ENCODE assay signal across 9 cellular contexts in genomic region chr7:99406557-99406956, GRCh38. TPM values are rescaled to one million over a fixed set of nuclear protein-coding genes. Genes with fewer than 3 reads are reported as not detected.
A peak's percentile ranks its signal among the peaks of the same experiment; 100 is the strongest.
DNase-seq lines count a peak whose midpoint lies in the region; ATAC-seq, FAIRE-seq and TF ChIP-seq lines count a peak whose summit lies in the region.
"Had no signal": no experiment of that assay in that cellular context is flagged by ENCODE, and none has a peak within 500 bp of the region (broad histone marks: within the 10 kb centered on the region; RNA-seq: fewer than 3 reads in every experiment).

No MANE protein-coding gene starts in this region.

- RAD21 ChIA-PET in HCT116 (lab: Charles Lee; ENCODE audit: low non-redundant PET in 1 of 2, low total read pairs in 2 of 2, uncharacterized antibody in 2 of 2, unreplicated experiment in 2 of 2), result interaction anchor here in 1 of 2 experiments (1.2 kb wide), 1 partner anchor 44 kb away, joined by 3 read pairs; no protein-coding TSS in a partner anchor

- peak overlapping the region; percentile 94 to 99 for H3K27ac Mint-ChIP-seq in T-cell

- TF ChIP-seq POLR2A in HCT116 (IDR thresholded peaks at IDR 0.05; ENCODE audit: borderline replicate concordance, extremely low read depth, insufficient read depth, insufficient read length), result no peak

- peak overlapping the region; percentile 96 for H3K4me2 ChIP-seq in HCT116 (ENCODE audit: low read length)
- peak overlapping the region; percentile 96 for H3K4me2 ChIP-seq in keratinocyte (ENCODE audit: control insufficient read depth, extremely low read depth, insufficient read depth, low read depth, low read length)

- H3K27me3 ChIP-seq in AG04450 (ENCODE audit: control insufficient read depth, insufficient read depth, low read length), result no peaks in the 10 kb centered on the region
- H3K27me3 ChIP-seq in HCT116 (ENCODE audit: insufficient read depth, low read length), result no peaks in the 10 kb centered on the region
- no peaks in the 10 kb centered on the region for H3K27me3 ChIP-seq in keratinocyte (ENCODE audit: control insufficient read depth, extremely low read depth, insufficient read depth, low read length)
- H3K27me3 ChIP-seq: esophagus squamous epithelium had no signal

- intact Hi-C loops in HCT116 (cut with micrococcal nuclease), result no loop called here

- POLR2A ChIA-PET in AG04450 (lab: Yijun Ruan, JAX) (no interaction called here), HCT116 (lab: Charles Lee) (no interaction called here), T-cell (lab: Charles Lee) (interaction anchor here (0.5 to 0.9 kb wide), 4 partner anchors 22 to 426 kb away, joined by 3 read pairs; no protein-coding TSS in a partner anchor), HEK293T (lab: Yijun Ruan, JAX) (interaction anchor here (1.1 to 2.9 kb wide), 3 partner anchors 9 to 80 kb away, joined by 3 to 24 read pairs (median 5); partner anchors contain the start of gene ARPC1A)

- peaks cover 26% of the 10 kb centered on the region for H3K36me3 Mint-ChIP-seq in T-cell

- CTCF ChIA-PET in AG04450 (lab: Charles Lee), result interaction anchor here (0.9 kb wide), 1 partner anchor 9 kb away, joined by 5 read pairs; no protein-coding TSS in a partner anchor
- CTCF ChIA-PET in HCT116 (lab: Charles Lee), result no interaction called here
- CTCF ChIA-PET in T-cell (lab: Charles Lee), result interaction anchor here in 1 of 2 donors (2.6 kb wide), 1 partner anchor 98 kb away, joined by 5 read pairs; the partner anchor contains the start of gene ZKSCAN5
- CTCF ChIA-PET in HEK293T (lab: Yijun Ruan, JAX), result no interaction called here

- H2AFZ ChIP-seq in HCT116 (ENCODE audit: low read depth, low read length, poor library complexity, severe bottlenecking) (no peak overlapping the region), keratinocyte (ENCODE audit: control insufficient read depth, low read length) (no peak overlapping the region)

- H3K9me1 ChIP-seq in keratinocyte (ENCODE audit: control insufficient read depth, extremely low read depth, insufficient read depth, low read length), result peaks cover 3% of the 10 kb centered on the region

- DNase-seq in AG04450 (ENCODE audit: low read depth, low spot score) (no peak), HCT116 (ENCODE audit: low read depth, low spot score) (no peak), T-cell (no peak), keratinocyte (ENCODE audit: low read depth, low spot score) (no peak), HEK293T (ENCODE audit: extremely low spot score) (no peak), mucosa of gallbladder (ENCODE audit: low spot score) (no peak), OCI-M1 (lab: John Stamatoyannopoulos, UW) (no peak)
- DNase-seq: esophagus squamous epithelium had no signal

- BruUV-seq in HCT116 (replicated peaks; lab: Mats Ljungman, UMichigan), result no TSS peak

- no peaks in the 10 kb centered on the region for H3K9me3 ChIP-seq in AG04450 (ENCODE audit: control insufficient read depth, insufficient read depth, low read length)
- H3K9me3 ChIP-seq in HCT116 (ENCODE audit: control insufficient read depth in 1 of 2, insufficient read depth in 1 of 2, low read depth in 1 of 2, low read length in 2 of 2), result no peaks in the 10 kb centered on the region
- H3K9me3 ChIP-seq in keratinocyte (ENCODE audit: control insufficient read depth, low read depth, low read length), result no peaks in the 10 kb centered on the region
- H3K9me3 ChIP-seq: esophagus squamous epithelium had no signal

- H3K4me1 Mint-ChIP-seq in T-cell, result peaks cover 42 to 63% (median 56%) of the 10 kb centered on the region in 3 donors

- no peaks in the 10 kb centered on the region for H3K9me3 Mint-ChIP-seq in T-cell

- no peak for TF ChIP-seq RAD21 in HCT116 (IDR thresholded peaks at IDR 0.05; ENCODE audit: low read depth)

- H4K20me1 ChIP-seq in HCT116 (ENCODE audit: insufficient read depth) (no peaks in the 10 kb centered on the region; the same call in 1 of the 2 replicates), keratinocyte (ENCODE audit: control insufficient read depth, extremely low read depth, insufficient read depth, low read length) (peaks cover 24% of the 10 kb centered on the region)

- no peaks in the 10 kb centered on the region for H3K9me2 ChIP-seq in HCT116 (ENCODE audit: insufficient read depth)

- H3K79me2 ChIP-seq in HCT116 (ENCODE audit: insufficient read depth, low read length) (peaks cover 92% of the 10 kb centered on the region), keratinocyte (ENCODE audit: control insufficient read depth, insufficient read depth, low read length) (peaks cover 84% of the 10 kb centered on the region)

- no peak for FAIRE-seq in keratinocyte (lab: Jason Lieb, UNC)

- no peaks in the 10 kb centered on the region for H3K27me3 Mint-ChIP-seq in T-cell

- TF ChIP-seq CTCF in AG04450 (IDR thresholded peaks at IDR 0.05; ENCODE audit: low read depth, low read length), result no peak
- no peak for TF ChIP-seq CTCF in HCT116 (IDR thresholded peaks at IDR 0.05 in 2 of 3, conservative IDR thresholded peaks at IDR 0.05 in 1 of 3; ENCODE audit: borderline replicate concordance in 1 of 3, insufficient read depth in 1 of 3, low read depth in 2 of 3, low read length in 2 of 3)
- TF ChIP-seq CTCF in keratinocyte (optimal IDR thresholded peaks at IDR 0.05 in 1 of 3, IDR thresholded peaks at IDR 0.05 in 1 of 3, conservative IDR thresholded peaks at IDR 0.05 in 1 of 3; ENCODE audit: extremely low read depth in 1 of 3, insufficient read depth in 2 of 3, low read length in 3 of 3), result no peak

- ATAC-seq in HCT116 (no peak), T-cell (replicated peaks in 1 of 4) (no peak), HG02884 (IDR thresholded peaks at IDR 0.05; ENCODE audit: unreplicated experiment) (no peak)

- dilution Hi-C loops in keratinocyte (cut with MboI; ENCODE audit: extremely low pct_ligation_motif_present, low sequenced_read_pairs), result no loop called here

- H3K36me3 ChIP-seq in HCT116 (ENCODE audit: control insufficient read depth in 1 of 2, insufficient read depth in 2 of 2, low read length in 2 of 2) (peaks cover 15 to 41% of the 10 kb centered on the region in 2 experiments; a peak in 3 of 4 replicates), keratinocyte (ENCODE audit: control insufficient read depth in 2 of 2, extremely low read depth in 1 of 2, insufficient read depth in 2 of 2, low read length in 2 of 2) (peaks cover 16 to 49% of the 10 kb centered on the region in 2 experiments)

- no peak overlapping the region for H3K27ac ChIP-seq in AG04450 (ENCODE audit: low read depth, low read length)
- H3K27ac ChIP-seq in HCT116 (ENCODE audit: low read depth, low read length), result no peak overlapping the region; the same call in 1 of the 2 replicates
- H3K27ac ChIP-seq in keratinocyte (ENCODE audit: control insufficient read depth, insufficient read depth, low read length), result peak overlapping the region; percentile 98

- H3K4me1 ChIP-seq in HCT116 (ENCODE audit: control insufficient read depth in 1 of 2, insufficient read depth in 2 of 2, low read length in 2 of 2) (peaks cover 13 to 19% of the 10 kb centered on the region in 2 experiments; a peak in 3 of 4 replicates), keratinocyte (ENCODE audit: control insufficient read depth, extremely low read depth, insufficient read depth, low read length) (peaks cover 28% of the 10 kb centered on the region)

- peak overlapping the region; percentile 89; the same call in 1 of the 2 replicates for H3K9ac ChIP-seq in HCT116 (ENCODE audit: low read length)
- H3K9ac ChIP-seq in keratinocyte (ENCODE audit: control insufficient read depth, extremely low read depth, insufficient read depth, low read length), result peak overlapping the region; percentile 26

- H3K4me3 Mint-ChIP-seq in T-cell, result peak overlapping the region; percentile 9 to 93 (median 93)

- H3K4me3 ChIP-seq in AG04450 (ENCODE audit: low read depth, low read length) (peak overlapping the region; percentile 99), HCT116 (replicated peaks in 1 of 2; ENCODE audit: low read depth in 1 of 2, low read length in 2 of 2) (peak overlapping the region in 1 of 2 experiments; percentile 100; a peak in 2 of 4 replicates), keratinocyte (ENCODE audit: control insufficient read depth in 2 of 3, extremely low read depth in 1 of 3, insufficient read depth in 2 of 3, low read depth in 1 of 3, low read length in 3 of 3) (peak overlapping the region in 2 of 3 experiments; percentile 100)

RNA-seq across cellular contexts. Expression of gene PDAP1, which starts 1.8 kb away (rescaled TPM):
- polyA plus RNA-seq in AG04450 (2011; rRNA removed) (60.2 and 68.1 TPM in 2 replicates), keratinocyte (35.6 to 137 TPM (median 99.1 TPM) in 3 replicates)
- 19.4 and 24.3 TPM in 2 replicates for polyA minus RNA-seq in AG04450 (2011; rRNA and poly(A)+ RNA removed)
- total RNA-seq in HCT116 (2021; ENCODE audit: unreplicated experiment) (200 TPM), T-cell (10 to 100 TPM; 48.1 to 75.7 (median 67.4) TPM), mucosa of gallbladder (83.7 TPM)
- 203 and 206 TPM in 2 replicates for polyA plus RNA-seq in HCT116 (2012)
- 177 TPM for polyA plus RNA-seq in keratinocyte (2011; ENCODE audit: low read depth)
- polyA plus RNA-seq in keratinocyte (2011; cell fraction: cytosol; rRNA removed), result 91.9 and 165 TPM in 2 replicates
- polyA plus RNA-seq in keratinocyte (2011; cell fraction: nucleus; rRNA removed), result 67.6 and 86.7 TPM in 2 replicates
- polyA plus RNA-seq in keratinocyte (2012; ENCODE audit: low replicate concordance), result 85.4 and 236 TPM in 2 replicates
- 9.3 to 41.5 TPM (median 11.3 TPM) in 3 replicates for polyA minus RNA-seq in keratinocyte
- 23.8 TPM for polyA minus RNA-seq in keratinocyte (2011; cell fraction: cytosol; rRNA and poly(A)+ RNA removed)
- 3.6 and 10.3 TPM in 2 replicates for polyA minus RNA-seq in keratinocyte (2011; cell fraction: nucleus; rRNA and poly(A)+ RNA removed)

RNA-seq across cellular contexts. Expression of gene BUD31, which starts 2.2 kb away (rescaled TPM):
- polyA plus RNA-seq in AG04450 (2011; rRNA removed) (82.3 and 96.8 TPM in 2 replicates), keratinocyte (35.8 to 73.3 TPM (median 70.1 TPM) in 3 replicates)
- 30.8 and 32.2 TPM in 2 replicates for polyA minus RNA-seq in AG04450 (2011; rRNA and poly(A)+ RNA removed)
- total RNA-seq in HCT116 (2021; ENCODE audit: unreplicated experiment) (154 TPM), T-cell (100 to 1,000 TPM in 1 of 5 donors, 10 to 100 TPM in 4; 63.2 to 127 (median 82.3) TPM), mucosa of gallbladder (77.8 TPM)
- 157 and 178 TPM in 2 replicates for polyA plus RNA-seq in HCT116 (2012)
- polyA plus RNA-seq in keratinocyte (2011; ENCODE audit: low read depth), result 436 TPM
- 76.1 and 93.5 TPM in 2 replicates for polyA plus RNA-seq in keratinocyte (2011; cell fraction: cytosol; rRNA removed)
- 48.1 and 52.6 TPM in 2 replicates for polyA plus RNA-seq in keratinocyte (2011; cell fraction: nucleus; rRNA removed)
- 79.0 and 107 TPM in 2 replicates for polyA plus RNA-seq in keratinocyte (2012; ENCODE audit: low replicate concordance)
- polyA minus RNA-seq in keratinocyte, result 8.0 to 37.1 TPM (median 26.1 TPM) in 3 replicates
- polyA minus RNA-seq in keratinocyte (2011; cell fraction: cytosol; rRNA and poly(A)+ RNA removed), result 54.9 TPM
- polyA minus RNA-seq in keratinocyte (2011; cell fraction: nucleus; rRNA and poly(A)+ RNA removed), result 11.1 and 11.4 TPM in 2 replicates

RNA-seq across cellular contexts. Expression of gene ARPC1B, which starts 32.0 kb away (rescaled TPM):
- polyA plus RNA-seq in AG04450 (2011; rRNA removed), result 190 and 245 TPM in 2 replicates
- polyA minus RNA-seq in AG04450 (2011; rRNA and poly(A)+ RNA removed), result 69.5 and 83.5 TPM in 2 replicates
- total RNA-seq in HCT116 (2021; ENCODE audit: unreplicated experiment), result 192 TPM
- polyA plus RNA-seq in HCT116 (2012), result 365 and 430 TPM in 2 replicates
- total RNA-seq in T-cell, result 100 to 1,000 TPM; 131 to 232 (median 203) TPM
- polyA plus RNA-seq in keratinocyte, result 352 to 488 TPM (median 383 TPM) in 3 replicates
- polyA plus RNA-seq in keratinocyte (2011; ENCODE audit: low read depth), result 103 TPM
- polyA plus RNA-seq in keratinocyte (2011; cell fraction: cytosol; rRNA removed), result 336 and 813 TPM in 2 replicates
- polyA plus RNA-seq in keratinocyte (2011; cell fraction: nucleus; rRNA removed), result 214 and 228 TPM in 2 replicates
- polyA plus RNA-seq in keratinocyte (2012; ENCODE audit: low replicate concordance), result 163 and 581 TPM in 2 replicates
- polyA minus RNA-seq in keratinocyte, result 171 to 286 TPM (median 176 TPM) in 3 replicates
- polyA minus RNA-seq in keratinocyte (2011; cell fraction: cytosol; rRNA and poly(A)+ RNA removed), result 596 TPM
- 115 and 120 TPM in 2 replicates for polyA minus RNA-seq in keratinocyte (2011; cell fraction: nucleus; rRNA and poly(A)+ RNA removed)
- total RNA-seq in mucosa of gallbladder, result 123 TPM

RNA-seq across cellular contexts. Expression of gene PTCD1, which starts 32.0 kb away (rescaled TPM):
- polyA plus RNA-seq in AG04450 (2011; rRNA removed) (2.7 and 3.0 TPM in 2 replicates), keratinocyte (2.8 to 3.5 TPM (median 3.3 TPM) in 3 replicates)
- 3.5 and 3.9 TPM in 2 replicates for polyA minus RNA-seq in AG04450 (2011; rRNA and poly(A)+ RNA removed)
- total RNA-seq in HCT116 (2021; ENCODE audit: unreplicated experiment) (9.2 TPM), T-cell (10 to 100 TPM in 3 of 5 donors, 1 to 10 TPM in 2; 5.4 to 11.6 (median 10.5) TPM), mucosa of gallbladder (4.9 TPM)
- polyA plus RNA-seq in HCT116 (2012), result 6.7 and 8.0 TPM in 2 replicates
- 0.67 TPM for polyA plus RNA-seq in keratinocyte (2011; ENCODE audit: low read depth)
- 1.3 and 2.5 TPM in 2 replicates for polyA plus RNA-seq in keratinocyte (2011; cell fraction: cytosol; rRNA removed)
- 4.1 and 6.8 TPM in 2 replicates for polyA plus RNA-seq in keratinocyte (2011; cell fraction: nucleus; rRNA removed)
- polyA plus RNA-seq in keratinocyte (2012; ENCODE audit: low replicate concordance), result 4.1 and 4.7 TPM in 2 replicates
- 2.0 to 3.2 TPM (median 2.2 TPM) in 3 replicates for polyA minus RNA-seq in keratinocyte
- 2.1 TPM for polyA minus RNA-seq in keratinocyte (2011; cell fraction: cytosol; rRNA and poly(A)+ RNA removed)
- 4.5 and 5.0 TPM in 2 replicates for polyA minus RNA-seq in keratinocyte (2011; cell fraction: nucleus; rRNA and poly(A)+ RNA removed)

RNA-seq across cellular contexts. Expression of gene CPSF4, which starts 32.2 kb away (rescaled TPM):
- 27.6 and 32.2 TPM in 2 replicates for polyA plus RNA-seq in AG04450 (2011; rRNA removed)
- 38.0 and 52.1 TPM in 2 replicates for polyA minus RNA-seq in AG04450 (2011; rRNA and poly(A)+ RNA removed)
- total RNA-seq in HCT116 (2021; ENCODE audit: unreplicated experiment), result 67.0 TPM
- polyA plus RNA-seq in HCT116 (2012), result 46.3 and 48.6 TPM in 2 replicates
- 10 to 100 TPM; 44.4 to 58.1 (median 52.3) TPM for total RNA-seq in T-cell
- 21.8 to 28.6 TPM (median 25.0 TPM) in 3 replicates for polyA plus RNA-seq in keratinocyte
- 16.6 TPM for polyA plus RNA-seq in keratinocyte (2011; ENCODE audit: low read depth)
- 16.2 and 19.3 TPM in 2 replicates for polyA plus RNA-seq in keratinocyte (2011; cell fraction: cytosol; rRNA removed)
- polyA plus RNA-seq in keratinocyte (2011; cell fraction: nucleus; rRNA removed), result 45.4 and 56.4 TPM in 2 replicates
- 20.4 and 21.3 TPM in 2 replicates for polyA plus RNA-seq in keratinocyte (2012; ENCODE audit: low replicate concordance)
- polyA minus RNA-seq in keratinocyte, result 25.9 to 50.1 TPM (median 26.0 TPM) in 3 replicates
- polyA minus RNA-seq in keratinocyte (2011; cell fraction: cytosol; rRNA and poly(A)+ RNA removed), result 21.5 TPM
- 18.2 and 19.1 TPM in 2 replicates for polyA minus RNA-seq in keratinocyte (2011; cell fraction: nucleus; rRNA and poly(A)+ RNA removed)
- 29.0 TPM for total RNA-seq in mucosa of gallbladder

Comparison
In these comparisons a context has a peak if more than half of its experiments do, and no peak if none do; other contexts are left out.
1. POLR2A ChIA-PET loops: an anchor here in T-cell (0.5 to 0.9 kb wide) and HEK293T (1.1 to 2.9 kb wide); none called in AG04450 and HCT116.